Comparison of ENCODE assay signal across 20 cellular contexts in the genomic region with DNA sequence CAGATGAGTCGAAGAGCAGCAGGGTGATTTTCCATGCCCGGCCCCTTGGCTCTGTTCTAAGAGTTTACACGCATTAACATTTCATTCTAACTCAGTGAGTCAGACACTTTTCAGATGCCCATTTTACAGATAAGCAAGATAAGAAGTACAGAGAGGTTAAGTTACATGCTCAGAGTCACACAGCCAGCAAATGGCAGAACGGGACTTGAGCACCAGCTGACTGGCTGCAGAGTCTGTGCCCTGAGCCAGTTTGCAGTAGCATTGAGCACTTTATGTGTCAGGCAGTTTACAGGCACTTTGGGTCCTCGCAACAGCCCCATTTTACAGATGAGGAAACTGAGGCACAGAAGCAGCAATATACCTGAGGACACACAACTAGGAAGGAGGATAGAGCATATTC. TPM values are rescaled to one million over a fixed set of nuclear protein-coding genes. Genes with fewer than 3 reads are reported as not detected.
A peak's percentile ranks its signal among the peaks of the same experiment; 100 is the strongest.
DNase-seq lines count a peak whose midpoint lies in the region; ATAC-seq, FAIRE-seq and TF ChIP-seq lines count a peak whose summit lies in the region.
"Had no signal": no experiment of that assay in that cellular context is flagged by ENCODE, and none has a peak within 500 bp of the region (broad histone marks: within the 10 kb centered on the region; RNA-seq: fewer than 3 reads in every experiment).

No MANE protein-coding gene starts in this region.

- H4K5ac ChIP-seq in H1 (ENCODE audit: insufficient read length, low read depth, low read length), result no peak overlapping the region

- H3K4ac ChIP-seq in H1 (replicated peaks; ENCODE audit: insufficient read length, low read depth, low read length), result no peak overlapping the region

- no peak overlapping the region for H4K91ac ChIP-seq in H1 (replicated peaks; ENCODE audit: insufficient read length, low read length)

- H3K4me2 ChIP-seq in BLaER1 (peak overlapping the region; percentile 82), HCT116 (ENCODE audit: low read length) (no peak overlapping the region), H1 (ENCODE audit: insufficient read depth in 1 of 2, low read depth in 2 of 2, low read length in 2 of 2) (no peak overlapping the region)

- BruUV-seq in HCT116 (replicated peaks; lab: Mats Ljungman, UMichigan), result TSS peak; percentile 37

- FAIRE-seq in H1 (lab: Jason Lieb, UNC), result no peak
- no peak for FAIRE-seq in kidney (lab: Jason Lieb, UNC)

- H2AK5ac ChIP-seq in H1 (ENCODE audit: low read depth, low read length), result no peak overlapping the region

- POLR2A ChIA-PET in HCT116 (lab: Charles Lee) (no interaction called here), H1 (lab: Charles Lee; ENCODE audit: partially characterized antibody) (interaction anchor here (1.1 to 3.2 kb wide), 4 partner anchors 9 to 116 kb away, joined by 3 to 15 read pairs (median 4); no protein-coding TSS in a partner anchor)

- intact Hi-C loops in HCT116 (cut with micrococcal nuclease), result loop anchor here (2.0 kb wide), 1 partner anchor 114 kb away; no protein-coding TSS in a partner anchor
- intact Hi-C loops in kidney (cut with DNase I), result no loop called here

- CTCF ChIA-PET in HCT116 (lab: Charles Lee) (interaction anchor here (1.0 to 2.8 kb wide), 4 partner anchors 90 to 122 kb away, joined by 3 to 16 read pairs (median 8); no protein-coding TSS in a partner anchor), H1 (lab: Charles Lee; ENCODE audit: partially characterized antibody) (interaction anchor here (0.9 to 15.2 kb wide), 21 partner anchors 9 to 316 kb away, joined by 3 to 254 read pairs (median 8); no protein-coding TSS in a partner anchor)

- H3K36me3 ChIP-seq in BLaER1 (peaks cover 28% of the 10 kb centered on the region), HCT116 (ENCODE audit: control insufficient read depth in 1 of 2, insufficient read depth in 2 of 2, low read length in 2 of 2) (peaks cover 17 to 19% of the 10 kb centered on the region in 2 experiments), H1 (ENCODE audit: control insufficient read depth in 2 of 4, insufficient read depth in 4 of 4, low read length in 3 of 4) (peaks cover 0 to 27% (median 17%) of the 10 kb centered on the region in 4 experiments; a peak in 6 of 8 replicates), kidney (ENCODE audit: control insufficient read depth in 1 of 2, insufficient read depth in 2 of 2, low read length in 2 of 2) (peaks cover 8 to 16% of the 10 kb centered on the region in 2 donors)

- H3K27ac Mint-ChIP-seq in effector memory CD8-positive, alpha-beta T cell, result no peak overlapping the region
- H3K27ac Mint-ChIP-seq: activated CD4-positive, alpha-beta T cell treated with anti-CD3 and anti-CD28 coated beads, Interleukin-2, amount 10 ng/mL, durations not matched to agents 24 days and 14 days had no signal

- H2BK20ac ChIP-seq in H1 (ENCODE audit: low read length), result no peak overlapping the region

- no peak overlapping the region for H3K4me3 ChIP-seq in BLaER1
- no peak overlapping the region for H3K4me3 ChIP-seq in HCT116 (replicated peaks in 1 of 2; ENCODE audit: low read depth in 1 of 2, low read length in 2 of 2)
- H3K4me3 ChIP-seq in H1 (ENCODE audit: extremely low read depth in 1 of 4, insufficient read depth in 2 of 4, low read depth in 3 of 4, low read length in 4 of 4), result no peak overlapping the region
- H3K4me3 ChIP-seq in kidney (ENCODE audit: low read length in 2 of 2), result no peak overlapping the region
- H3K4me3 ChIP-seq: testis had no signal

- H3K27me3 Mint-ChIP-seq in effector memory CD8-positive, alpha-beta T cell, result peaks cover 0 to 7% of the 10 kb centered on the region in 2 donors

- no peaks in the 10 kb centered on the region for H3K9me2 ChIP-seq in HCT116 (ENCODE audit: insufficient read depth)

- no peak overlapping the region for H2BK12ac ChIP-seq in H1 (ENCODE audit: low read depth, low read length)

- RAD21 ChIA-PET in HCT116 (lab: Charles Lee; ENCODE audit: low non-redundant PET in 1 of 2, low total read pairs in 2 of 2, uncharacterized antibody in 2 of 2, unreplicated experiment in 2 of 2), result interaction anchor here in 1 of 2 experiments (0.6 to 1.2 kb wide), 3 partner anchors 23 to 401 kb away, joined by 5 to 6 read pairs (median 5); no protein-coding TSS in a partner anchor

- TF ChIP-seq RAD21 in HCT116 (IDR thresholded peaks at IDR 0.05; ENCODE audit: low read depth) (no peak), H1 (IDR thresholded peaks at IDR 0.05 in 1 of 2, conservative IDR thresholded peaks at IDR 0.05 in 1 of 2; ENCODE audit: low read depth in 2 of 2, low read length in 2 of 2) (no peak)

- peaks cover 0 to 5% of the 10 kb centered on the region in 2 donors for H3K4me1 Mint-ChIP-seq in effector memory CD8-positive, alpha-beta T cell (ENCODE audit: low read depth in 2 of 2)

- no peak overlapping the region for H2AFZ ChIP-seq in HCT116 (ENCODE audit: low read depth, low read length, poor library complexity, severe bottlenecking)
- H2AFZ ChIP-seq in H1 (ENCODE audit: low read length), result no peak overlapping the region

- H3K14ac ChIP-seq in H1 (ENCODE audit: insufficient read length), result no peak overlapping the region

- H3K27me3 ChIP-seq in BLaER1 (no peaks in the 10 kb centered on the region), HCT116 (ENCODE audit: insufficient read depth, low read length) (no peaks in the 10 kb centered on the region), H1 (replicated peaks in 1 of 4; ENCODE audit: control insufficient read depth in 3 of 4, extremely low read depth in 1 of 4, insufficient read depth in 3 of 4, low read length in 3 of 4) (no peaks in the 10 kb centered on the region)
- H3K27me3 ChIP-seq: testis had no signal

- H3K23ac ChIP-seq in H1 (ENCODE audit: insufficient read length), result no peak overlapping the region

- H3K23me2 ChIP-seq in H1 (ENCODE audit: low read depth, low read length), result no peaks in the 10 kb centered on the region

- no peak overlapping the region for H3K56ac ChIP-seq in H1 (replicated peaks; ENCODE audit: insufficient read length, low read depth, low read length)

- TF ChIP-seq POLR2A in HCT116 (IDR thresholded peaks at IDR 0.05; ENCODE audit: borderline replicate concordance, extremely low read depth, insufficient read depth, insufficient read length) (no peak), H1 (IDR thresholded peaks at IDR 0.05; ENCODE audit: control extremely low read depth in 1 of 2, low read depth in 2 of 2, low read length in 2 of 2) (no peak)

- no peak overlapping the region for H2BK15ac ChIP-seq in H1 (ENCODE audit: low read length)

- no peak overlapping the region for H2BK120ac ChIP-seq in H1 (replicated peaks; ENCODE audit: low read depth, low read length)

- H3K9me3 Mint-ChIP-seq in effector memory CD8-positive, alpha-beta T cell, result no peaks in the 10 kb centered on the region
- H3K9me3 Mint-ChIP-seq: activated CD4-positive, alpha-beta T cell treated with anti-CD3 and anti-CD28 coated beads, Interleukin-2, amount 10 ng/mL, durations not matched to agents 24 days and 14 days had no signal

- 87% methylated on average over 5 of the region's 5 CpGs; no CpG with 5 or more reads in 1 of the 2 experiments for WGBS in H1 (ENCODE audit: extremely low coverage in 1 of 2, insufficient coverage in 1 of 2, insufficient read length in 1 of 2, insufficient replicate concordance in 2 of 2, low coverage in 1 of 2, low lambda C conversion rate in 2 of 2, missing lambda C conversion rate in 1 of 2), 2 experiments

- TF ChIP-seq CTCF in HCT116 (IDR thresholded peaks at IDR 0.05 in 2 of 3, conservative IDR thresholded peaks at IDR 0.05 in 1 of 3; ENCODE audit: borderline replicate concordance in 1 of 3, insufficient read depth in 1 of 3, low read depth in 2 of 3, low read length in 2 of 3) (no peak), H1 (IDR thresholded peaks at IDR 0.05; ENCODE audit: control extremely low read depth in 1 of 3, insufficient read depth in 1 of 3, low read depth in 1 of 3, low read length in 3 of 3) (no peak), kidney (IDR thresholded peaks at IDR 0.05; ENCODE audit: borderline replicate concordance, extremely low read depth, insufficient read depth) (no peak)

- H3K4me3 Mint-ChIP-seq in effector memory CD8-positive, alpha-beta T cell, result no peak overlapping the region
- H3K4me3 Mint-ChIP-seq: activated CD4-positive, alpha-beta T cell treated with anti-CD3 and anti-CD28 coated beads, Interleukin-2, amount 10 ng/mL, durations not matched to agents 24 days and 14 days; CD4-positive, alpha-beta memory T cell had no signal

- no peaks in the 10 kb centered on the region for H3K79me2 ChIP-seq in HCT116 (ENCODE audit: insufficient read depth, low read length)
- H3K79me2 ChIP-seq in H1 (ENCODE audit: control insufficient read depth in 1 of 2, insufficient read depth in 2 of 2, low read length in 2 of 2), result no peaks in the 10 kb centered on the region

- H4K20me1 ChIP-seq in BLaER1 (no peaks in the 10 kb centered on the region), HCT116 (ENCODE audit: insufficient read depth) (no peaks in the 10 kb centered on the region), H1 (replicated peaks in 1 of 2; ENCODE audit: control insufficient read depth in 1 of 2, insufficient read depth in 2 of 2, low read length in 2 of 2) (peaks cover 0 to 3% of the 10 kb centered on the region in 2 experiments)

- no peak for ATAC-seq in HCT116
- no peak for ATAC-seq in effector memory CD8-positive, alpha-beta T cell (replicated peaks)

- no peaks in the 10 kb centered on the region for H3K9me3 ChIP-seq in BLaER1
- no peaks in the 10 kb centered on the region; a peak in 1 of 4 replicates for H3K9me3 ChIP-seq in HCT116 (ENCODE audit: control insufficient read depth in 1 of 2, insufficient read depth in 1 of 2, low read depth in 1 of 2, low read length in 2 of 2)
- H3K9me3 ChIP-seq in H1 (ENCODE audit: insufficient read depth in 2 of 2, low read depth in 1 of 2, low read length in 1 of 2), result no peaks in the 10 kb centered on the region
- H3K9me3 ChIP-seq in kidney (ENCODE audit: control insufficient read depth in 1 of 2, low read length in 2 of 2), result no peaks in the 10 kb centered on the region
- H3K9me3 ChIP-seq: testis had no signal

- no peak overlapping the region for H4K8ac ChIP-seq in H1 (ENCODE audit: extremely low read depth, insufficient read depth, low read length)

- no peak for TF ChIP-seq EP300 in H1 (IDR thresholded peaks at IDR 0.05; ENCODE audit: borderline replicate concordance in 1 of 2, low read depth in 2 of 2, low read length in 2 of 2)

- H3K9ac ChIP-seq in BLaER1 (no peak overlapping the region), HCT116 (ENCODE audit: low read length) (no peak overlapping the region), H1 (replicated peaks in 1 of 4; ENCODE audit: extremely low read depth in 1 of 4, low read depth in 3 of 4, low read length in 3 of 4) (no peak overlapping the region), kidney (ENCODE audit: low read length in 2 of 2) (no peak overlapping the region)

- H3K4me1 ChIP-seq in BLaER1 (peaks cover 64% of the 10 kb centered on the region), HCT116 (ENCODE audit: control insufficient read depth in 1 of 2, insufficient read depth in 2 of 2, low read length in 2 of 2) (peaks cover 4 to 11% of the 10 kb centered on the region in 2 experiments; a peak in 1 of 4 replicates), H1 (replicated peaks in 1 of 4; ENCODE audit: control insufficient read depth in 3 of 4, insufficient read depth in 4 of 4, low read length in 3 of 4) (no peaks in the 10 kb centered on the region; a peak in 2 of 7 replicates), kidney (ENCODE audit: control insufficient read depth in 1 of 2, insufficient read depth in 1 of 2, low read depth in 1 of 2, low read length in 2 of 2) (no peaks in the 10 kb centered on the region)

- H3K27ac ChIP-seq in BLaER1, result peak overlapping the region; percentile 94
- H3K27ac ChIP-seq in HCT116 (ENCODE audit: low read depth, low read length), result no peak overlapping the region
- no peak overlapping the region for H3K27ac ChIP-seq in H1 (ENCODE audit: low read depth, low read length)
- H3K27ac ChIP-seq in kidney (ENCODE audit: low read depth in 2 of 2, low read length in 2 of 2), result no peak overlapping the region
- H3K27ac ChIP-seq: testis had no signal

- no peak overlapping the region for H2BK5ac ChIP-seq in H1 (ENCODE audit: low read depth, low read length)

- no peak overlapping the region for H3K18ac ChIP-seq in H1 (ENCODE audit: extremely low read depth, low read length)

- DNase-seq in HCT116 (ENCODE audit: low read depth, low spot score) (no peak), RPMI7951 (ENCODE audit: low read depth) (peak; percentile 23), H1 (ENCODE audit: low read depth in 1 of 2, low spot score in 2 of 2) (no peak), HT-29 (ENCODE audit: low spot score) (no peak), NCI-H146 (lab: John Stamatoyannopoulos, UW) (no peak), kidney (no peak)
- no peak for DNase-seq in effector memory CD8-positive, alpha-beta T cell
- DNase-seq: activated CD4-positive, alpha-beta T cell treated with anti-CD3 and anti-CD28 coated beads, Interleukin-2, amount 10 ng/mL, durations not matched to agents 24 days and 14 days; activated gamma-delta T cell treated with Interleukin-2 at 50 U/mL for 16 hours; anterior cingulate cortex; CD4-positive, alpha-beta memory T cell; DND-41; NCI-H187 treated with DMSO at 0.1 percent for 48 hours; NCI-H446; NK-92 treated with Interleukin-12 subunit alpha and Interleukin-12 subunit beta, amount 100 ng/mL, for 24 hours; Right ventricle myocardium superior; testis had no signal

- H3K79me1 ChIP-seq in H1 (ENCODE audit: low read depth, low read length), result no peaks in the 10 kb centered on the region

- H3K36me3 Mint-ChIP-seq in effector memory CD8-positive, alpha-beta T cell (ENCODE audit: insufficient read depth), result peaks cover 8% of the 10 kb centered on the region

RNA-seq across cellular contexts. Expression of gene CCDC8, which starts 19.0 kb away (rescaled TPM):
- total RNA-seq in HCT116 (2021; ENCODE audit: unreplicated experiment), result 0.10 TPM
- 0.01 TPM in 1 of 2 replicates, not detected in the other for polyA plus RNA-seq in HCT116 (2012)
- 0.48 and 0.59 TPM in 2 replicates for total RNA-seq in RPMI7951 (2014; rRNA removed; shearing (Covaris generic))
- total RNA-seq in H1 (2021; fragmentation: NEBNext Ultra II Directional; extraction: Animal tissue kit (Norgen Biotek cat#: 25700)), result 13.6 and 15.1 TPM in 2 replicates
- 4.9 and 6.6 TPM in 2 replicates for polyA plus RNA-seq in H1 (2011; rRNA removed)
- polyA plus RNA-seq in H1 (2011; cell fraction: cytosol; rRNA removed), result 8.6 TPM
- polyA plus RNA-seq in H1 (2011; cell fraction: nucleus; rRNA removed), result 6.5 TPM
- 10.7 to 12.2 TPM (median 11.4 TPM) in 4 replicates for polyA plus RNA-seq in H1 (2012, experiment 1 of 2)
- polyA plus RNA-seq in H1 (2012, experiment 2 of 2), result 6.5 TPM
- 9.0 TPM for polyA plus RNA-seq in H1 (2013, experiment 1 of 2)
- polyA plus RNA-seq in H1 (2013, experiment 2 of 2), result 9.5 TPM
- polyA minus RNA-seq in H1 (2011; rRNA and poly(A)+ RNA removed), result 5.4 and 5.9 TPM in 2 replicates
- polyA minus RNA-seq in H1 (2011; cell fraction: cytosol; rRNA and poly(A)+ RNA removed), result 8.7 TPM
- polyA minus RNA-seq in H1 (2011; cell fraction: nucleus; rRNA and poly(A)+ RNA removed), result 6.8 TPM
- total RNA-seq in HT-29 (2014; rRNA removed; shearing (Covaris generic)), result not detected in 2 replicates
- total RNA-seq in kidney, result 18.9 TPM
- polyA plus RNA-seq in kidney (ENCODE audit: insufficient read depth, low read depth, low replicate concordance), result 21.0 TPM
- total RNA-seq: activated CD4-positive, alpha-beta T cell treated with anti-CD3 and anti-CD28 coated beads, Interleukin-2, amount 10 ng/mL, durations not matched to agents 24 days and 14 days; CD4-positive, alpha-beta memory T cell had no signal
- polyA plus RNA-seq: CD4-positive, alpha-beta memory T cell had no signal

RNA-seq across cellular contexts. Expression of gene PNMA8C, which starts 34.3 kb away (rescaled TPM):
- not detected for total RNA-seq in HCT116 (2021; ENCODE audit: unreplicated experiment)
- not detected in 2 replicates for polyA plus RNA-seq in HCT116 (2012)
- not detected in 2 replicates for total RNA-seq in RPMI7951 (2014; rRNA removed; shearing (Covaris generic))
- 1.7 and 1.8 TPM in 2 replicates for total RNA-seq in H1 (2021; fragmentation: NEBNext Ultra II Directional; extraction: Animal tissue kit (Norgen Biotek cat#: 25700))
- 0.46 and 0.53 TPM in 2 replicates for polyA plus RNA-seq in H1 (2011; rRNA removed)
- 0.48 TPM for polyA plus RNA-seq in H1 (2011; cell fraction: cytosol; rRNA removed)
- polyA plus RNA-seq in H1 (2011; cell fraction: nucleus; rRNA removed), result 0.46 TPM
- 0.66 to 1.0 TPM (median 0.76 TPM) in 4 replicates for polyA plus RNA-seq in H1 (2012, experiment 1 of 2)
- polyA plus RNA-seq in H1 (2012, experiment 2 of 2), result 0.10 TPM
- 0.57 TPM for polyA plus RNA-seq in H1 (2013, experiment 1 of 2)
- 0.63 TPM for polyA plus RNA-seq in H1 (2013, experiment 2 of 2)
- polyA minus RNA-seq in H1 (2011; rRNA and poly(A)+ RNA removed), result 0.91 and 1.1 TPM in 2 replicates
- 0.59 TPM for polyA minus RNA-seq in H1 (2011; cell fraction: cytosol; rRNA and poly(A)+ RNA removed)
- 0.50 TPM for polyA minus RNA-seq in H1 (2011; cell fraction: nucleus; rRNA and poly(A)+ RNA removed)
- total RNA-seq in HT-29 (2014; rRNA removed; shearing (Covaris generic)), result 0.05 TPM in 1 of 2 replicates, not detected in the other
- 0.09 TPM for total RNA-seq in kidney
- polyA plus RNA-seq in kidney (ENCODE audit: insufficient read depth, low read depth, low replicate concordance), result 0.09 TPM
- total RNA-seq: activated CD4-positive, alpha-beta T cell treated with anti-CD3 and anti-CD28 coated beads, Interleukin-2, amount 10 ng/mL, durations not matched to agents 24 days and 14 days; CD4-positive, alpha-beta memory T cell; lower leg skin; omental fat pad; Right ventricle myocardium superior had no signal
- polyA plus RNA-seq: CD4-positive, alpha-beta memory T cell had no signal

RNA-seq across cellular contexts. Expression of gene PPP5C, which starts 47.5 kb away (rescaled TPM):
- 102 TPM for total RNA-seq in HCT116 (2021; ENCODE audit: unreplicated experiment)
- 99.9 and 106 TPM in 2 replicates for polyA plus RNA-seq in HCT116 (2012)
- 51.4 and 67.6 TPM in 2 replicates for total RNA-seq in RPMI7951 (2014; rRNA removed; shearing (Covaris generic))
- total RNA-seq in H1 (2021; fragmentation: NEBNext Ultra II Directional; extraction: Animal tissue kit (Norgen Biotek cat#: 25700)), result 105 and 112 TPM in 2 replicates
- polyA plus RNA-seq in H1 (2011; rRNA removed), result 156 and 199 TPM in 2 replicates
- polyA plus RNA-seq in H1 (2011; cell fraction: cytosol; rRNA removed), result 191 TPM
- polyA plus RNA-seq in H1 (2011; cell fraction: nucleus; rRNA removed), result 304 TPM
- 103 to 125 TPM (median 114 TPM) in 4 replicates for polyA plus RNA-seq in H1 (2012, experiment 1 of 2)
- 82.0 TPM for polyA plus RNA-seq in H1 (2012, experiment 2 of 2)
- polyA plus RNA-seq in H1 (2013, experiment 1 of 2), result 75.4 TPM
- polyA plus RNA-seq in H1 (2013, experiment 2 of 2), result 69.8 TPM
- 133 and 161 TPM in 2 replicates for polyA minus RNA-seq in H1 (2011; rRNA and poly(A)+ RNA removed)
- 78.8 TPM for polyA minus RNA-seq in H1 (2011; cell fraction: cytosol; rRNA and poly(A)+ RNA removed)
- polyA minus RNA-seq in H1 (2011; cell fraction: nucleus; rRNA and poly(A)+ RNA removed), result 104 TPM
- 221 and 224 TPM in 2 replicates for total RNA-seq in HT-29 (2014; rRNA removed; shearing (Covaris generic))
- total RNA-seq in kidney, result 63.7 TPM
- polyA plus RNA-seq in kidney (ENCODE audit: insufficient read depth, low read depth, low replicate concordance), result 54.3 TPM
